21 cellular contexts compared by ENCODE assay signal in genomic region chr10:100979821-100980272, GRCh38. TPM values are rescaled to one million over a fixed set of nuclear protein-coding genes. Genes with fewer than 3 reads are reported as not detected.
A peak's percentile ranks its signal among the peaks of the same experiment; 100 is the strongest.
DNase-seq lines count a peak whose midpoint lies in the region; ATAC-seq, FAIRE-seq and TF ChIP-seq lines count a peak whose summit lies in the region.
"Had no signal": no experiment of that assay in that cellular context is flagged by ENCODE, and none has a peak within 500 bp of the region (broad histone marks: within the 10 kb centered on the region; RNA-seq: fewer than 3 reads in every experiment).

No MANE protein-coding gene starts in this region.

- TF ChIP-seq CTCF in CD14-positive monocyte (IDR thresholded peaks at IDR 0.05) (no peak), adrenal gland (IDR thresholded peaks at IDR 0.05) (no peak), HepG2 (CRISPR knock-in tag; IDR thresholded peaks at IDR 0.05) (no peak), upper lobe of right lung (IDR thresholded peaks at IDR 0.05) (no peak)

- H3K36me3 Mint-ChIP-seq in CD14-positive monocyte: peaks cover 36 to 39% of the 10 kb centered on the region in 2 donors
- H3K36me3 Mint-ChIP-seq in activated CD4-positive, alpha-beta T cell treated with anti-CD3 and anti-CD28 coated beads, Interleukin-2, amount 10 ng/mL, durations not matched to agents 7 days and 5 days (ENCODE audit: low read depth): no peaks in the 10 kb centered on the region

- no peak overlapping the region for H3K4me2 ChIP-seq in HepG2 (ENCODE audit: low read depth, low read length)
- H3K4me2 ChIP-seq: BLaER1, KMS-11 had no signal

- peaks cover 0 to 1% (median 0%) of the 10 kb centered on the region in 7 donors for H3K9me3 Mint-ChIP-seq in CD14-positive monocyte
- H3K9me3 Mint-ChIP-seq in activated CD4-positive, alpha-beta T cell treated with anti-CD3 and anti-CD28 coated beads, Interleukin-2, amount 10 ng/mL, durations not matched to agents 7 days and 5 days: no peaks in the 10 kb centered on the region
- H3K9me3 Mint-ChIP-seq: CD8-positive, alpha-beta T cell had no signal

- no peak for TF ChIP-seq POLR2A in adrenal gland (IDR thresholded peaks at IDR 0.05)
- TF ChIP-seq POLR2A in HepG2 (IDR thresholded peaks at IDR 0.05; ENCODE audit: insufficient read depth in 1 of 2, low read depth in 2 of 2, low read length in 2 of 2): no peak

- no peaks in the 10 kb centered on the region for H3K79me2 ChIP-seq in HepG2 (ENCODE audit: insufficient read depth, low read length)

- no peak overlapping the region for H3K4me3 ChIP-seq in adrenal gland
- no peak overlapping the region for H3K4me3 ChIP-seq in HepG2 (replicated peaks in 1 of 3; ENCODE audit: insufficient read depth in 1 of 3, low read depth in 2 of 3, low read length in 3 of 3)
- no peak overlapping the region for H3K4me3 ChIP-seq in upper lobe of right lung
- H3K4me3 ChIP-seq: BLaER1, GM23248 had no signal

- no peaks in the 10 kb centered on the region for H3K4me1 ChIP-seq in adrenal gland (replicated peaks in 1 of 2)
- peaks cover 11% of the 10 kb centered on the region for H3K4me1 ChIP-seq in HepG2 (ENCODE audit: insufficient read depth, low read length)
- H3K4me1 ChIP-seq in upper lobe of right lung: no peaks in the 10 kb centered on the region
- H3K4me1 ChIP-seq: BLaER1 had no signal

- FAIRE-seq in HepG2 (lab: Jason Lieb, UNC): no peak

- no peak overlapping the region for H2AFZ ChIP-seq in HepG2 (ENCODE audit: low read length)
- H2AFZ ChIP-seq: GM23248 had no signal

- H3K4me3 Mint-ChIP-seq in CD14-positive monocyte: no peak overlapping the region
- H3K4me3 Mint-ChIP-seq in activated CD4-positive, alpha-beta T cell treated with anti-CD3 and anti-CD28 coated beads, Interleukin-2, amount 10 ng/mL, durations not matched to agents 7 days and 5 days: no peak overlapping the region
- H3K4me3 Mint-ChIP-seq: CD8-positive, alpha-beta T cell had no signal

- BruUV-seq in HepG2 (replicated peaks; lab: Mats Ljungman, UMichigan): no TSS peak

- TF ChIP-seq EP300 in HepG2 (IDR thresholded peaks at IDR 0.05; ENCODE audit: low read depth in 2 of 2, low read length in 2 of 2): no peak
- no peak for TF ChIP-seq EP300 in HepG2 (CRISPR knock-in tag; IDR thresholded peaks at IDR 0.05; ENCODE audit: borderline replicate concordance)

- CTCF ChIA-PET in HepG2 (lab: Yijun Ruan, JAX; ENCODE audit: low intra/inter-chr PET ratio, low total read pairs) (no interaction called here), HEK293T (lab: Yijun Ruan, JAX) (no interaction called here)
- CTCF ChIA-PET in activated CD4-positive, alpha-beta T cell treated with anti-CD3 and anti-CD28 coated beads, Interleukin-2, amount 10 ng/mL, durations not matched to agents 7 days and 5 days (lab: Charles Lee): interaction anchor here (0.9 to 1.5 kb wide), 2 partner anchors 11 to 17 kb away, joined by 3 read pairs; partner anchors contain the start of gene SEMA4G

- intact Hi-C loops in CD14-positive monocyte (cut with micrococcal nuclease): loop anchor here in 1 of 2 donors (10.0 kb wide), 1 partner anchor 65 kb away; the partner anchor contains the start of gene SLF2
- intact Hi-C loops in adrenal gland (cut with DNase I): no loop called here
- intact Hi-C loops in HepG2 (cut with micrococcal nuclease; ENCODE audit: unreplicated experiment): no loop called here
- intact Hi-C loops in upper lobe of right lung (cut with DNase I): no loop called here

- H3K27ac Mint-ChIP-seq in CD14-positive monocyte: peak overlapping the region in 1 of 7 donors; percentile 69
- no peak overlapping the region for H3K27ac Mint-ChIP-seq in activated CD4-positive, alpha-beta T cell treated with anti-CD3 and anti-CD28 coated beads, Interleukin-2, amount 10 ng/mL, durations not matched to agents 7 days and 5 days
- H3K27ac Mint-ChIP-seq: CD8-positive, alpha-beta T cell had no signal

- no peaks in the 10 kb centered on the region for H3K9me3 ChIP-seq in adrenal gland (replicated peaks in 1 of 3)
- H3K9me3 ChIP-seq in HepG2 (ENCODE audit: low read length): no peaks in the 10 kb centered on the region
- no peaks in the 10 kb centered on the region for H3K9me3 ChIP-seq in upper lobe of right lung
- H3K9me3 ChIP-seq: BLaER1 had no signal

- 93 to 100% (median 94%) methylated on average over 6 to 16 of the region's 16 CpGs for WGBS in adrenal gland, 4 donors
- WGBS in HepG2 (ENCODE audit: low lambda C conversion rate): 99% methylated on average over 8 of the region's 16 CpGs

- H3K27ac ChIP-seq in adrenal gland (no peak overlapping the region), HepG2 (ENCODE audit: extremely low read length, insufficient read depth, low read length) (no peak overlapping the region), upper lobe of right lung (no peak overlapping the region)
- H3K27ac ChIP-seq: BLaER1, GM23248, KMS-11 had no signal

- DNase-seq in CD14-positive monocyte (ENCODE audit: low spot score): peak; percentile 29
- DNase-seq in adrenal gland: peak in 5 of 7 donors; percentile 14 to 51 (median 15)
- DNase-seq in HepG2 (ENCODE audit: low spot score): no peak
- DNase-seq in stimulated activated CD8-positive, alpha-beta memory T cell treated with anti-CD3 and anti-CD28 coated beads, Interleukin-4, amount 100 ng/mL, for 48 hours: peak; percentile 6
- no peak for DNase-seq in HEK293T (ENCODE audit: extremely low spot score)
- DNase-seq in upper lobe of right lung: no peak
- DNase-seq in activated CD4-positive, alpha-beta T cell treated with anti-CD3 and anti-CD28 coated beads, Interleukin-2, amount 10 ng/mL, durations not matched to agents 7 days and 5 days: no peak
- DNase-seq: Calu3; CD8-positive, alpha-beta T cell; GF-D8; GM23248; MV-4-11; NCI-H1417; NCI-H187; NCI-H226; NCI-H524; SHP77 treated with DMSO at 0.1 percent for 48 hours had no signal

- in situ Hi-C loops in HepG2 (cut with HindIII; ENCODE audit: extremely low pct_ligation_motif_present, low pct_unique_long_range_greater_than_20kb): no loop called here

- no peaks in the 10 kb centered on the region for H3K4me1 Mint-ChIP-seq in CD14-positive monocyte
- peaks cover 2% of the 10 kb centered on the region for H3K4me1 Mint-ChIP-seq in activated CD4-positive, alpha-beta T cell treated with anti-CD3 and anti-CD28 coated beads, Interleukin-2, amount 10 ng/mL, durations not matched to agents 7 days and 5 days

- peaks cover 0 to 2% (median 0%) of the 10 kb centered on the region in 3 donors for H3K27me3 Mint-ChIP-seq in CD14-positive monocyte (ENCODE audit: low read depth in 3 of 3)
- no peaks in the 10 kb centered on the region for H3K27me3 Mint-ChIP-seq in activated CD4-positive, alpha-beta T cell treated with anti-CD3 and anti-CD28 coated beads, Interleukin-2, amount 10 ng/mL, durations not matched to agents 7 days and 5 days

- H4K20me1 ChIP-seq in HepG2 (ENCODE audit: insufficient read depth, low read length): no peaks in the 10 kb centered on the region

- ATAC-seq in HepG2 (no peak), HG03108 (IDR thresholded peaks at IDR 0.05; ENCODE audit: unreplicated experiment) (no peak), upper lobe of right lung (no peak)
- ATAC-seq: CD8-positive, alpha-beta T cell; HCT116 had no signal

- POLR2A ChIA-PET in HepG2 (lab: Yijun Ruan, JAX) (interaction anchor here (1.7 kb wide), 1 partner anchor 18 kb away, joined by 3 read pairs; no protein-coding TSS in a partner anchor), HEK293T (lab: Yijun Ruan, JAX) (no interaction called here)
- POLR2A ChIA-PET in activated CD4-positive, alpha-beta T cell treated with anti-CD3 and anti-CD28 coated beads, Interleukin-2, amount 10 ng/mL, durations not matched to agents 7 days and 5 days (lab: Charles Lee): no interaction called here

- H3K9ac ChIP-seq in HepG2 (ENCODE audit: insufficient read depth, low read depth, low read length): no peak overlapping the region
- H3K9ac ChIP-seq: BLaER1, GM23248, KMS-11 had no signal

- no peaks in the 10 kb centered on the region for H3K27me3 ChIP-seq in adrenal gland
- no peaks in the 10 kb centered on the region for H3K27me3 ChIP-seq in HepG2 (ENCODE audit: control insufficient read depth in 1 of 2, insufficient read depth in 2 of 2, low read length in 2 of 2)
- H3K27me3 ChIP-seq in upper lobe of right lung: no peaks in the 10 kb centered on the region
- H3K27me3 ChIP-seq: BLaER1 had no signal

- TF ChIP-seq RAD21 in HepG2 (CRISPR knock-in tag; IDR thresholded peaks at IDR 0.05): no peak

- H3K36me3 ChIP-seq in adrenal gland (replicated peaks in 1 of 2) (peaks cover 0 to 52% of the 10 kb centered on the region in 2 donors), HepG2 (replicated peaks in 1 of 2; ENCODE audit: control insufficient read depth in 1 of 2, insufficient read depth in 2 of 2, low read length in 2 of 2) (peaks cover 30 to 80% of the 10 kb centered on the region in 2 experiments), upper lobe of right lung (peaks cover 34% of the 10 kb centered on the region)

RNA-seq across cellular contexts. Expression of gene MRPL43, which starts 7.5 kb away (rescaled TPM):
- polyA plus RNA-seq in CD14-positive monocyte: 100 to 1,000 TPM in 1 of 2 donors, 10 to 100 TPM in 1; 98.0 to 123 TPM
- 100 to 1,000 TPM in 6 of 8 donors, 10 to 100 TPM in 2; 92.7 to 214 (median 122) TPM for total RNA-seq in adrenal gland
- 100 to 1,000 TPM in 2 of 3 donors, 10 to 100 TPM in 1; 58.4 to 188 (median 175) TPM for polyA plus RNA-seq in adrenal gland
- 68.8 and 71.0 TPM in 2 replicates for total RNA-seq in HepG2 (2016; rRNA removed; fragmentation: Illumina TruSeq; extraction: Trizol)
- 32.4 and 32.8 TPM in 2 replicates for total RNA-seq in HepG2 (2016; cell fraction: cytosol; rRNA removed; fragmentation: Illumina TruSeq; extraction: Trizol; ENCODE audit: low read depth)
- 65.7 and 69.8 TPM in 2 replicates for total RNA-seq in HepG2 (2016; cell fraction: insoluble cytoplasmic fraction; rRNA removed; fragmentation: Illumina TruSeq; extraction: Trizol)
- 46.1 and 51.6 TPM in 2 replicates for total RNA-seq in HepG2 (2016; cell fraction: membrane; rRNA removed; fragmentation: Illumina TruSeq; extraction: Trizol)
- total RNA-seq in HepG2 (2016; cell fraction: nucleus; rRNA removed; fragmentation: Illumina TruSeq; extraction: Trizol): 31.2 and 37.2 TPM in 2 replicates
- polyA plus RNA-seq in HepG2 (2011; rRNA removed): 73.7 and 79.1 TPM in 2 replicates
- polyA plus RNA-seq in HepG2 (2011; cell fraction: cytosol; rRNA removed): 71.0 and 107 TPM in 2 replicates
- 91.9 and 106 TPM in 2 replicates for polyA plus RNA-seq in HepG2 (2011; cell fraction: nucleus; rRNA removed)
- polyA plus RNA-seq in HepG2 (2012): 53.0 and 55.5 TPM in 2 replicates
- polyA plus RNA-seq in HepG2 (2016; cell fraction: cytosol; fragmentation: Illumina TruSeq; extraction: Trizol; ENCODE audit: low read depth): 35.2 and 41.6 TPM in 2 replicates
- 87.4 and 92.0 TPM in 2 replicates for polyA plus RNA-seq in HepG2 (2016; cell fraction: insoluble cytoplasmic fraction; fragmentation: Illumina TruSeq; extraction: Trizol; ENCODE audit: low read depth)
- polyA plus RNA-seq in HepG2 (2016; cell fraction: membrane; fragmentation: Illumina TruSeq; extraction: Trizol; ENCODE audit: low read depth): 50.3 and 58.0 TPM in 2 replicates
- 72.1 and 80.1 TPM in 2 replicates for polyA plus RNA-seq in HepG2 (2016; cell fraction: nucleus; fragmentation: Illumina TruSeq; extraction: Trizol; ENCODE audit: insufficient read depth, low read depth)
- 42.1 and 55.4 TPM in 2 replicates for polyA minus RNA-seq in HepG2 (2011; rRNA and poly(A)+ RNA removed; ENCODE audit: low replicate concordance)
- polyA minus RNA-seq in HepG2 (2011; cell fraction: cytosol; rRNA and poly(A)+ RNA removed): 21.1 and 28.5 TPM in 2 replicates
- 14.3 and 15.8 TPM in 2 replicates for polyA minus RNA-seq in HepG2 (2011; cell fraction: nucleus; rRNA and poly(A)+ RNA removed)
- total RNA-seq in upper lobe of right lung: 60.5 TPM
- total RNA-seq in activated CD4-positive, alpha-beta T cell treated with anti-CD3 and anti-CD28 coated beads, Interleukin-2, amount 10 ng/mL, durations not matched to agents 7 days and 5 days: 10 to 100 TPM; 55.9 to 57.0 TPM

RNA-seq across cellular contexts. Expression of gene TWNK, which starts 7.5 kb away (rescaled TPM):
- polyA plus RNA-seq in CD14-positive monocyte (under 1 TPM; 0.31 to 0.69 TPM), adrenal gland (10 to 100 TPM in 1 of 3 donors, 1 to 10 TPM in 2; 7.6 to 21.8 (median 9.0) TPM), HepG2 (2011; rRNA removed) (10.7 and 14.1 TPM in 2 replicates)
- total RNA-seq in adrenal gland (10 to 100 TPM in 4 of 8 donors, 1 to 10 TPM in 4; 5.3 to 14.2 (median 10.2) TPM), HepG2 (2016; rRNA removed; fragmentation: Illumina TruSeq; extraction: Trizol) (16.5 and 21.9 TPM in 2 replicates), upper lobe of right lung (6.5 TPM)
- total RNA-seq in HepG2 (2016; cell fraction: cytosol; rRNA removed; fragmentation: Illumina TruSeq; extraction: Trizol; ENCODE audit: low read depth): 3.7 and 4.5 TPM in 2 replicates
- total RNA-seq in HepG2 (2016; cell fraction: insoluble cytoplasmic fraction; rRNA removed; fragmentation: Illumina TruSeq; extraction: Trizol): 18.6 and 19.4 TPM in 2 replicates
- total RNA-seq in HepG2 (2016; cell fraction: membrane; rRNA removed; fragmentation: Illumina TruSeq; extraction: Trizol): 11.4 and 11.5 TPM in 2 replicates
- 13.4 and 14.8 TPM in 2 replicates for total RNA-seq in HepG2 (2016; cell fraction: nucleus; rRNA removed; fragmentation: Illumina TruSeq; extraction: Trizol)
- 10.2 and 12.5 TPM in 2 replicates for polyA plus RNA-seq in HepG2 (2011; cell fraction: cytosol; rRNA removed)
- 17.6 and 19.3 TPM in 2 replicates for polyA plus RNA-seq in HepG2 (2011; cell fraction: nucleus; rRNA removed)
- polyA plus RNA-seq in HepG2 (2012): 16.5 and 20.2 TPM in 2 replicates
- 2.6 and 3.0 TPM in 2 replicates for polyA plus RNA-seq in HepG2 (2016; cell fraction: cytosol; fragmentation: Illumina TruSeq; extraction: Trizol; ENCODE audit: low read depth)
- 22.1 and 23.7 TPM in 2 replicates for polyA plus RNA-seq in HepG2 (2016; cell fraction: insoluble cytoplasmic fraction; fragmentation: Illumina TruSeq; extraction: Trizol; ENCODE audit: low read depth)
- 8.2 and 8.4 TPM in 2 replicates for polyA plus RNA-seq in HepG2 (2016; cell fraction: membrane; fragmentation: Illumina TruSeq; extraction: Trizol; ENCODE audit: low read depth)
- 39.8 and 46.5 TPM in 2 replicates for polyA plus RNA-seq in HepG2 (2016; cell fraction: nucleus; fragmentation: Illumina TruSeq; extraction: Trizol; ENCODE audit: insufficient read depth, low read depth)
- 12.7 and 32.5 TPM in 2 replicates for polyA minus RNA-seq in HepG2 (2011; rRNA and poly(A)+ RNA removed; ENCODE audit: low replicate concordance)
- 4.7 and 5.5 TPM in 2 replicates for polyA minus RNA-seq in HepG2 (2011; cell fraction: cytosol; rRNA and poly(A)+ RNA removed)
- 14.2 and 14.9 TPM in 2 replicates for polyA minus RNA-seq in HepG2 (2011; cell fraction: nucleus; rRNA and poly(A)+ RNA removed)
- total RNA-seq in activated CD4-positive, alpha-beta T cell treated with anti-CD3 and anti-CD28 coated beads, Interleukin-2, amount 10 ng/mL, durations not matched to agents 7 days and 5 days: 10 to 100 TPM in 1 of 2 experiments, 1 to 10 TPM in 1; 9.9 to 11.6 TPM

RNA-seq across cellular contexts. Expression of gene SEMA4G, which starts 10.5 kb away (rescaled TPM):
- not detected for polyA plus RNA-seq in CD14-positive monocyte
- 10 to 100 TPM in 4 of 8 donors, 1 to 10 TPM in 4; 6.0 to 21.5 (median 11.9) TPM for total RNA-seq in adrenal gland
- 10 to 100 TPM; 14.1 to 16.8 (median 14.3) TPM for polyA plus RNA-seq in adrenal gland
- 42.9 and 46.2 TPM in 2 replicates for total RNA-seq in HepG2 (2016; rRNA removed; fragmentation: Illumina TruSeq; extraction: Trizol)
- total RNA-seq in HepG2 (2016; cell fraction: cytosol; rRNA removed; fragmentation: Illumina TruSeq; extraction: Trizol; ENCODE audit: low read depth): 16.2 and 18.7 TPM in 2 replicates
- 33.8 and 43.7 TPM in 2 replicates for total RNA-seq in HepG2 (2016; cell fraction: insoluble cytoplasmic fraction; rRNA removed; fragmentation: Illumina TruSeq; extraction: Trizol)
- total RNA-seq in HepG2 (2016; cell fraction: membrane; rRNA removed; fragmentation: Illumina TruSeq; extraction: Trizol): 46.0 and 52.4 TPM in 2 replicates
- total RNA-seq in HepG2 (2016; cell fraction: nucleus; rRNA removed; fragmentation: Illumina TruSeq; extraction: Trizol): 54.5 and 68.3 TPM in 2 replicates
- polyA plus RNA-seq in HepG2 (2011; rRNA removed): 207 and 236 TPM in 2 replicates
- 169 and 172 TPM in 2 replicates for polyA plus RNA-seq in HepG2 (2011; cell fraction: cytosol; rRNA removed)
- polyA plus RNA-seq in HepG2 (2011; cell fraction: nucleus; rRNA removed): 405 and 408 TPM in 2 replicates
- 154 and 177 TPM in 2 replicates for polyA plus RNA-seq in HepG2 (2012)
- 29.3 and 33.1 TPM in 2 replicates for polyA plus RNA-seq in HepG2 (2016; cell fraction: cytosol; fragmentation: Illumina TruSeq; extraction: Trizol; ENCODE audit: low read depth)
- polyA plus RNA-seq in HepG2 (2016; cell fraction: insoluble cytoplasmic fraction; fragmentation: Illumina TruSeq; extraction: Trizol; ENCODE audit: low read depth): 87.9 and 114 TPM in 2 replicates
- polyA plus RNA-seq in HepG2 (2016; cell fraction: membrane; fragmentation: Illumina TruSeq; extraction: Trizol; ENCODE audit: low read depth): 97.4 TPM in 2 replicates
- polyA plus RNA-seq in HepG2 (2016; cell fraction: nucleus; fragmentation: Illumina TruSeq; extraction: Trizol; ENCODE audit: insufficient read depth, low read depth): 269 and 299 TPM in 2 replicates
- polyA minus RNA-seq in HepG2 (2011; rRNA and poly(A)+ RNA removed; ENCODE audit: low replicate concordance): 0.84 and 364 TPM in 2 replicates
- 105 and 111 TPM in 2 replicates for polyA minus RNA-seq in HepG2 (2011; cell fraction: cytosol; rRNA and poly(A)+ RNA removed)
- polyA minus RNA-seq in HepG2 (2011; cell fraction: nucleus; rRNA and poly(A)+ RNA removed): 100 and 101 TPM in 2 replicates
- 6.7 TPM for total RNA-seq in upper lobe of right lung
- total RNA-seq in activated CD4-positive, alpha-beta T cell treated with anti-CD3 and anti-CD28 coated beads, Interleukin-2, amount 10 ng/mL, durations not matched to agents 7 days and 5 days: 1 to 10 TPM; 1.1 to 1.6 TPM

RNA-seq across cellular contexts. Expression of gene LZTS2, which starts 19.8 kb away (rescaled TPM):
- polyA plus RNA-seq in CD14-positive monocyte: 1 to 10 TPM; 2.8 to 3.3 TPM
- total RNA-seq in adrenal gland: 100 to 1,000 TPM in 4 of 8 donors, 10 to 100 TPM in 4; 45.6 to 161 (median 101) TPM
- polyA plus RNA-seq in adrenal gland: 100 to 1,000 TPM in 2 of 3 donors, 10 to 100 TPM in 1; 12.2 to 232 (median 126) TPM
- total RNA-seq in HepG2 (2016; rRNA removed; fragmentation: Illumina TruSeq; extraction: Trizol): 60.7 and 65.6 TPM in 2 replicates
- 18.8 and 19.1 TPM in 2 replicates for total RNA-seq in HepG2 (2016; cell fraction: cytosol; rRNA removed; fragmentation: Illumina TruSeq; extraction: Trizol; ENCODE audit: low read depth)
- total RNA-seq in HepG2 (2016; cell fraction: insoluble cytoplasmic fraction; rRNA removed; fragmentation: Illumina TruSeq; extraction: Trizol): 46.9 and 70.8 TPM in 2 replicates
- 50.4 and 56.7 TPM in 2 replicates for total RNA-seq in HepG2 (2016; cell fraction: membrane; rRNA removed; fragmentation: Illumina TruSeq; extraction: Trizol)
- 40.4 and 47.3 TPM in 2 replicates for total RNA-seq in HepG2 (2016; cell fraction: nucleus; rRNA removed; fragmentation: Illumina TruSeq; extraction: Trizol)
- 43.6 and 59.7 TPM in 2 replicates for polyA plus RNA-seq in HepG2 (2011; rRNA removed)
- polyA plus RNA-seq in HepG2 (2011; cell fraction: cytosol; rRNA removed): 25.3 and 50.1 TPM in 2 replicates
- 161 and 196 TPM in 2 replicates for polyA plus RNA-seq in HepG2 (2011; cell fraction: nucleus; rRNA removed)
- 24.4 and 29.3 TPM in 2 replicates for polyA plus RNA-seq in HepG2 (2012)
- 14.3 and 15.4 TPM in 2 replicates for polyA plus RNA-seq in HepG2 (2016; cell fraction: cytosol; fragmentation: Illumina TruSeq; extraction: Trizol; ENCODE audit: low read depth)
- 44.9 and 56.6 TPM in 2 replicates for polyA plus RNA-seq in HepG2 (2016; cell fraction: insoluble cytoplasmic fraction; fragmentation: Illumina TruSeq; extraction: Trizol; ENCODE audit: low read depth)
- 34.1 and 38.8 TPM in 2 replicates for polyA plus RNA-seq in HepG2 (2016; cell fraction: membrane; fragmentation: Illumina TruSeq; extraction: Trizol; ENCODE audit: low read depth)
- polyA plus RNA-seq in HepG2 (2016; cell fraction: nucleus; fragmentation: Illumina TruSeq; extraction: Trizol; ENCODE audit: insufficient read depth, low read depth): 112 and 124 TPM in 2 replicates
- 19.0 and 76.7 TPM in 2 replicates for polyA minus RNA-seq in HepG2 (2011; rRNA and poly(A)+ RNA removed; ENCODE audit: low replicate concordance)
- polyA minus RNA-seq in HepG2 (2011; cell fraction: cytosol; rRNA and poly(A)+ RNA removed): 27.9 and 32.8 TPM in 2 replicates
- polyA minus RNA-seq in HepG2 (2011; cell fraction: nucleus; rRNA and poly(A)+ RNA removed): 19.3 and 19.8 TPM in 2 replicates
- 50.0 TPM for total RNA-seq in upper lobe of right lung
- total RNA-seq in activated CD4-positive, alpha-beta T cell treated with anti-CD3 and anti-CD28 coated beads, Interleukin-2, amount 10 ng/mL, durations not matched to agents 7 days and 5 days: 10 to 100 TPM; 17.5 to 18.8 TPM

RNA-seq across cellular contexts. Expression of gene PDZD7, which starts 51.1 kb away (rescaled TPM):
- polyA plus RNA-seq in CD14-positive monocyte (not detected), adrenal gland (1 to 10 TPM in 2 of 3 donors, under 1 TPM in 1; 0.18 to 3.5 (median 1.0) TPM), HepG2 (2011; rRNA removed) (0.58 and 0.78 TPM in 2 replicates)
- total RNA-seq in adrenal gland (1 to 10 TPM in 2 of 8 donors, under 1 TPM in 5, not detected in 1; 0.13 to 1.9 (median 0.60) TPM), HepG2 (2016; rRNA removed; fragmentation: Illumina TruSeq; extraction: Trizol) (0.60 and 0.73 TPM in 2 replicates), upper lobe of right lung (1.6 TPM)
- total RNA-seq in HepG2 (2016; cell fraction: cytosol; rRNA removed; fragmentation: Illumina TruSeq; extraction: Trizol; ENCODE audit: low read depth): 0.51 and 0.62 TPM in 2 replicates
- total RNA-seq in HepG2 (2016; cell fraction: insoluble cytoplasmic fraction; rRNA removed; fragmentation: Illumina TruSeq; extraction: Trizol): 0.42 and 1.1 TPM in 2 replicates
- total RNA-seq in HepG2 (2016; cell fraction: membrane; rRNA removed; fragmentation: Illumina TruSeq; extraction: Trizol): 0.40 and 0.65 TPM in 2 replicates
- 1.1 and 1.3 TPM in 2 replicates for total RNA-seq in HepG2 (2016; cell fraction: nucleus; rRNA removed; fragmentation: Illumina TruSeq; extraction: Trizol)
- 0.42 TPM in 2 replicates for polyA plus RNA-seq in HepG2 (2011; cell fraction: cytosol; rRNA removed)
- polyA plus RNA-seq in HepG2 (2011; cell fraction: nucleus; rRNA removed): 3.9 and 4.2 TPM in 2 replicates
- 1.4 and 1.9 TPM in 2 replicates for polyA plus RNA-seq in HepG2 (2012)
- 0.14 and 0.16 TPM in 2 replicates for polyA plus RNA-seq in HepG2 (2016; cell fraction: cytosol; fragmentation: Illumina TruSeq; extraction: Trizol; ENCODE audit: low read depth)
- polyA plus RNA-seq in HepG2 (2016; cell fraction: insoluble cytoplasmic fraction; fragmentation: Illumina TruSeq; extraction: Trizol; ENCODE audit: low read depth): 0.49 and 0.68 TPM in 2 replicates
- 0.29 and 0.30 TPM in 2 replicates for polyA plus RNA-seq in HepG2 (2016; cell fraction: membrane; fragmentation: Illumina TruSeq; extraction: Trizol; ENCODE audit: low read depth)
- polyA plus RNA-seq in HepG2 (2016; cell fraction: nucleus; fragmentation: Illumina TruSeq; extraction: Trizol; ENCODE audit: insufficient read depth, low read depth): 1.2 and 1.4 TPM in 2 replicates
- polyA minus RNA-seq in HepG2 (2011; rRNA and poly(A)+ RNA removed; ENCODE audit: low replicate concordance): 1.4 and 3.3 TPM in 2 replicates
- 0.49 TPM in 1 of 2 replicates, not detected in the other for polyA minus RNA-seq in HepG2 (2011; cell fraction: cytosol; rRNA and poly(A)+ RNA removed)
- polyA minus RNA-seq in HepG2 (2011; cell fraction: nucleus; rRNA and poly(A)+ RNA removed): 1.2 and 1.3 TPM in 2 replicates
- total RNA-seq in activated CD4-positive, alpha-beta T cell treated with anti-CD3 and anti-CD28 coated beads, Interleukin-2, amount 10 ng/mL, durations not matched to agents 7 days and 5 days: under 1 TPM; 0.65 to 0.74 TPM

Comparison
In these comparisons a context has a peak if more than half of its experiments do, and no peak if none do; other contexts are left out.
1. DNase-seq: peak in CD14-positive monocyte (single experiment), adrenal gland (5 of 7) and stimulated activated CD8-positive, alpha-beta memory T cell treated with anti-CD3 and anti-CD28 coated beads, Interleukin-4, amount 100 ng/mL, for 48 hours (single experiment); none in HepG2 (single experiment), HEK293T (single experiment), upper lobe of right lung (single experiment) and activated CD4-positive, alpha-beta T cell treated with anti-CD3 and anti-CD28 coated beads, Interleukin-2, amount 10 ng/mL, durations not matched to agents 7 days and 5 days (single experiment).